8 cellular contexts compared by ENCODE assay signal in the genomic region with DNA sequence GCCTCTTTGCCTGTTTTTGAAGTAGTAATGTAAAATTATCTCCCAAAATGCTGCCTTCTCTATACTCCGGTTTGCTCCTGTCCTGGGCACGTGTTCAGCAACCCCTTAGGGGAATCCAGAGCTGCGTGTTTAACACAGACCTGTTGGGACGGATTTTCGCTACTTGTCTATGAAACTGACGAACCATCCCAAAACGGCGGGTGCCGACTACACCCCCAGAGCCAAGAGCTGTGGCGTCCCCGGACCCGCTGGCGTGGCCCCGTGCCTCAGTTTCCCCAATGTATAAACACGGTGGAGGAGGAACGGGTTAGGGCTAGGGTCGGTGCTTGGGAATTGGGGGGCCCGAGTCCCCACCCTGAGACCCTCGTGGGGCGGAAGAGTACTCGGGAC. TPM values are rescaled to one million over a fixed set of nuclear protein-coding genes. Genes with fewer than 3 reads are reported as not detected.
DNase-seq lines count a peak whose midpoint lies in the region; ATAC-seq and TF ChIP-seq lines count a peak whose summit lies in the region.

No MANE protein-coding gene starts in this region.

- CTCF ChIA-PET in OCI-LY7 (lab: Charles Lee; ENCODE audit: unreplicated experiment) = no interaction called here

- intact Hi-C loops in OCI-LY7 (cut with micrococcal nuclease; ENCODE audit: unreplicated experiment) = loop anchor here (2.0 to 5.0 kb wide), 2 partner anchors 112 to 1170 kb away; no protein-coding TSS in a partner anchor

- H3K4me1 ChIP-seq in OCI-LY7 (ENCODE audit: insufficient read depth, low read length, poor library complexity, severe bottlenecking) = peaks cover 27% of the 10 kb centered on the region

- H3K79me2 ChIP-seq in OCI-LY7 (ENCODE audit: insufficient read depth, low read depth, low read length) = no peaks in the 10 kb centered on the region

- H3K27me3 ChIP-seq in brain microvascular endothelial cell (replicated peaks) (no peaks in the 10 kb centered on the region), kidney epithelial cell (ENCODE audit: control insufficient read depth, insufficient read depth, low read length) (no peaks in the 10 kb centered on the region)

- H3K27ac ChIP-seq in OCI-LY7 (ENCODE audit: low read depth, low read length, poor library complexity, severe bottlenecking) = peak overlapping the region; percentile 27
- H3K27ac ChIP-seq in brain microvascular endothelial cell = no peak overlapping the region

- H3K36me3 ChIP-seq in OCI-LY7 (ENCODE audit: insufficient read depth, low read length) (no peaks in the 10 kb centered on the region), brain microvascular endothelial cell (replicated peaks) (no peaks in the 10 kb centered on the region), kidney epithelial cell (ENCODE audit: control insufficient read depth, insufficient read depth, low read length) (no peaks in the 10 kb centered on the region)

- BruUV-seq in OCI-LY7 (replicated peaks; lab: Mats Ljungman, UMichigan) = TSS peak; percentile 66

- no peaks in the 10 kb centered on the region for H4K20me1 ChIP-seq in OCI-LY7 (ENCODE audit: insufficient read depth, low read length)

- no peaks in the 10 kb centered on the region for H3K9me2 ChIP-seq in OCI-LY7 (ENCODE audit: insufficient read depth, low read length)

- TF ChIP-seq CTCF in OCI-LY7 (conservative IDR thresholded peaks at IDR 0.05; ENCODE audit: low read length) (no peak), brain microvascular endothelial cell (IDR thresholded peaks at IDR 0.05; ENCODE audit: low read depth, low read length, missing control alignments) (no peak), kidney epithelial cell (IDR thresholded peaks at IDR 0.05; ENCODE audit: insufficient read depth, low read length, poor library complexity, severe bottlenecking) (no peak)

- no peaks in the 10 kb centered on the region for H3K9me3 ChIP-seq in OCI-LY7 (ENCODE audit: low read length)

- peak overlapping the region; percentile 80 for H3K4me3 ChIP-seq in OCI-LY7 (ENCODE audit: low read depth, low read length, poor library complexity, severe bottlenecking)
- peak overlapping the region; percentile 80 for H3K4me3 ChIP-seq in brain microvascular endothelial cell (ENCODE audit: low read depth, low read length)
- peak overlapping the region; percentile 80 for H3K4me3 ChIP-seq in kidney epithelial cell (ENCODE audit: low read depth, low read length)

- DNase-seq in DMS153 treated with DMSO at 0.1 percent for 48 hours (lab: John Stamatoyannopoulos, UW; ENCODE audit: unreplicated experiment) (peak; percentile 6), DMS153 (lab: John Stamatoyannopoulos, UW) (no peak), OCI-LY7 (ENCODE audit: low spot score) (peak; percentile 43), brain microvascular endothelial cell (no peak), kidney epithelial cell (ENCODE audit: low read depth) (no peak)
- peak; percentile 7 to 14 for DNase-seq in stimulated activated CD4-positive, alpha-beta T cell treated with anti-CD3 and anti-CD28 coated beads, Interleukin-2, amount 100 ng/mL, for 48 hours

- no peak for ATAC-seq in HG03457 (IDR thresholded peaks at IDR 0.05; ENCODE audit: unreplicated experiment)
- ATAC-seq in HG02759 (IDR thresholded peaks at IDR 0.05; ENCODE audit: unreplicated experiment) = no peak

- POLR2A ChIA-PET in OCI-LY7 (lab: Charles Lee) = interaction anchor here (0.6 kb wide), 1 partner anchor 1090 kb away, joined by 3 read pairs; no protein-coding TSS in a partner anchor

- peak overlapping the region; percentile 94 for H3K4me2 ChIP-seq in OCI-LY7 (ENCODE audit: low read length)

- in situ Hi-C loops in brain microvascular endothelial cell (cut with HindIII; ENCODE audit: low pct_ligation_motif_present, low sequenced_read_pairs) = no loop called here

- H2AFZ ChIP-seq in OCI-LY7 (ENCODE audit: low read length) = peak overlapping the region; percentile 98

RNA-seq across cellular contexts. Expression of a gene that starts 0.5 kb away (rescaled TPM):
- 2.3 and 5.0 TPM in 2 replicates for total RNA-seq in OCI-LY7 (2014; rRNA removed; shearing (Covaris generic))
- total RNA-seq in OCI-LY7 (2022) (10.9 and 12.3 TPM in 2 replicates), kidney epithelial cell (9.1 and 11.5 TPM in 2 replicates)

Comparison
In these comparisons a context has a peak if more than half of its experiments do, and no peak if none do; other contexts are left out.
1. DNase-seq: peak in DMS153 treated with DMSO at 0.1 percent for 48 hours (single experiment), OCI-LY7 (single experiment) and stimulated activated CD4-positive, alpha-beta T cell treated with anti-CD3 and anti-CD28 coated beads, Interleukin-2, amount 100 ng/mL, for 48 hours (2 of 2); none in DMS153 (single experiment), brain microvascular endothelial cell (single experiment) and kidney epithelial cell (single experiment).
2. Peak in every context shown above with its lines, with median percentiles within 50 percentile points of each other: H3K4me3 ChIP-seq.